In the genomic region with DNA sequence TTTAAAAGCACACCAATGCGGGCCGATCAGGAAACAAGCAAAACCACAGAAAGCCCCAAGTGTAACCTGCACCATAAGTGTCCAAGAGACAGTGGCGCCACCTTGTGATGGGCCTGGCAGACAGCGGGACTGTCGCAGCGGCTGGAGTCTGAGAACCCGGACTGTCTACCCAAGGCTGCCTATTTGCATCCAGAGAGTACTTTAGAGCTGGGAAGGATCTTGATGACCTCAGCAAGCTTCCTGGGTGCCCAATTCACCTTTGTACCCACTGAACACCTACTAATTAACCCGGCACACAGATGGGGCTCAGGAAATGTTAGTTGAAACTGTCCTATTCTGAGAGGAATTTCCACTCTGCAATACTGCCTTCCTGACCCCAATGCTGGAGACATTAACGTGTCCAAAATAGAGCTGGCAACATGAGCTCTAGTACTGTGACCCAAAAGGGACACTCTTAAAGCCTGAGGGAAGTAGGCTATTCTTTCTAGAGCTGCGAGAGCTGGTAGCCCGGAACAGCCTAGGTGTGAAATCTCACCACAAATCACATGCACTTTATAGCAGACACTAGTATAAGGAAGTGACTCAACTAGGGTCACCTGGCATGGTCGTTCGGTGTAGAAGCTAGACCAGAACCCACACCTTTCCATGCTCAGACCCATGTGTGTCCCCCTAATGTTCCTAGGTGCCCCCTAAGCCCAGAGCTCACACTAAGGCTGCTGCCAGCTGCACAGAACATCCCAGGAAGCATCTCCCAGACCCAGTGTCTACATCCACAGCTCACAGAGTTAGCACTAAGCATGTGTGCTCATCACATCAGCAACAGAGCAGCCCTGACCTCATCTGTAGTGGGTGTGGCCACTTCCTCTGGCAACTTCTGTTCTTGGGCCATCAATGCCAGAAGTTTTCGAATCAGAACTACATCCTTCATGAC, we compare ENCODE assay signal across 8 cellular contexts. TPM values are rescaled to one million over a fixed set of nuclear protein-coding genes. Genes with fewer than 3 reads are reported as not detected.
DNase-seq lines count a peak whose midpoint lies in the region; ATAC-seq and TF ChIP-seq lines count a peak whose summit lies in the region.

No MANE protein-coding gene starts in this region.

- TF ChIP-seq CTCF in choroid plexus epithelial cell (conservative IDR thresholded peaks at IDR 0.05; ENCODE audit: low read depth, low read length) (peak; percentile 93), right lobe of liver (IDR thresholded peaks at IDR 0.05) (peak; percentile 83 to 92 (median 88))

- H3K36me3 ChIP-seq in right lobe of liver, result peaks cover 0 to 10% (median 3%) of the 10 kb centered on the region in 4 donors

- H3K27me3 ChIP-seq in right lobe of liver, result no peaks in the 10 kb centered on the region

- ATAC-seq in GM18861 (IDR thresholded peaks at IDR 0.05; ENCODE audit: unreplicated experiment) (peak; percentile 56), HG03064 (IDR thresholded peaks at IDR 0.05; ENCODE audit: low read depth, unreplicated experiment) (peak; percentile 67), right lobe of liver (peak; percentile 90 to 93 (median 92))

- H3K27ac ChIP-seq in right lobe of liver, result peak overlapping the region in 1 of 3 donors; percentile 15

- peaks cover 0 to 20% (median 10%) of the 10 kb centered on the region in 4 donors for H3K4me1 ChIP-seq in right lobe of liver

- no peaks in the 10 kb centered on the region for H3K9me3 ChIP-seq in right lobe of liver

- 13% methylated on average over 13 of the region's 14 CpGs for WGBS in right lobe of liver (ENCODE audit: insufficient coverage, low coverage, low lambda C conversion rate, missing lambda C conversion rate)

- peak; percentile 82 for DNase-seq in AG20443 (ENCODE audit: low spot score)
- peak; percentile 10 for DNase-seq in NCI-H2227 treated with DMSO at 0.1 percent for 48 hours (lab: John Stamatoyannopoulos, UW)
- DNase-seq in activated CD4-positive, alpha-beta T cell treated with anti-CD3 and anti-CD28 coated beads for 48 hours, result peak; percentile 85
- peak; percentile 85 for DNase-seq in choroid plexus epithelial cell (ENCODE audit: low read depth)
- peak; percentile 85 to 87 (median 87) for DNase-seq in right lobe of liver
- peak; percentile 52 to 74 (median 57) for DNase-seq in stimulated activated CD4-positive, alpha-beta T cell treated with anti-CD3 and anti-CD28 coated beads, TNF-alpha, amount 100 ng/mL, for 48 hours (ENCODE audit: low read depth in 3 of 3)

- H3K4me3 ChIP-seq in choroid plexus epithelial cell (ENCODE audit: low read depth, low read length) (no peak overlapping the region), right lobe of liver (no peak overlapping the region)

- intact Hi-C loops in right lobe of liver (cut with DNase I), result loop anchor here in 1 of 2 donors (5.0 kb wide), 1 partner anchor 253 kb away; no protein-coding TSS in a partner anchor

- no peak for TF ChIP-seq POLR2A in right lobe of liver (IDR thresholded peaks at IDR 0.05)

RNA-seq across cellular contexts. Expression of gene POLR1A, which starts 25.4 kb away (rescaled TPM):
- total RNA-seq in right lobe of liver, result 10 to 100 TPM; 12.5 to 19.7 (median 14.4) TPM

RNA-seq across cellular contexts. Expression of gene PTCD3, which starts 25.8 kb away (rescaled TPM):
- total RNA-seq in right lobe of liver, result 10 to 100 TPM; 47.6 to 68.2 (median 56.1) TPM

Comparison
In these comparisons a context has a peak if more than half of its experiments do, and no peak if none do; other contexts are left out.
1. DNase-seq: peak in every context shown above with its lines; median percentile 87 in right lobe of liver; 85 in activated CD4-positive, alpha-beta T cell treated with anti-CD3 and anti-CD28 coated beads for 48 hours; 85 in choroid plexus epithelial cell; 82 in AG20443; 57 in stimulated activated CD4-positive, alpha-beta T cell treated with anti-CD3 and anti-CD28 coated beads, TNF-alpha, amount 100 ng/mL, for 48 hours; 10 in NCI-H2227 treated with DMSO at 0.1 percent for 48 hours.